ENCODE assay signal across 1 cellular context in genomic region chr3:33277193-33277882, GRCh38.
A peak's percentile ranks its signal among the peaks of the same experiment; 100 is the strongest.
TF ChIP-seq lines count a peak whose summit lies in the region.

FBXL2 (plus strand) TSS chr3:33277442; CDS start chr3:33277513, 71 bp downstream.

TF ChIP-seq in K562, 482 proteins besides CTCF, POLR2A, EP300 and RAD21 (continued from another document):
- TF ChIP-seq REST (CRISPR knock-in tag; IDR thresholded peaks at IDR 0.05; ENCODE audit: low read depth) (no peak), CREB3L1 (IDR thresholded peaks at IDR 0.05; ENCODE audit: borderline replicate concordance, low read depth) (no peak), HDGF (IDR thresholded peaks at IDR 0.05) (no peak), STAT5B (CRISPR knock-in tag; IDR thresholded peaks at IDR 0.05) (no peak), NRF1 (conservative IDR thresholded peaks at IDR 0.05 in 1 of 2, IDR thresholded peaks at IDR 0.05 in 1 of 2) (peak; percentile 35 to 57; a peak in 3 of 4 replicates), POLR2G (IDR thresholded peaks at IDR 0.05; ENCODE audit: low read depth, low read length) (peak; percentile 73), HDAC1 (IDR thresholded peaks at IDR 0.05) (peak in 1 of 2 experiments; percentile 71; a peak in 2 of 4 replicates), GATAD2A (IDR thresholded peaks at IDR 0.05) (0 out of 2 replicates have a peak, but pooled peaks have one; percentile 11), RNF2 (IDR thresholded peaks at IDR 0.05) (no peak), ZNF696 (CRISPR knock-in tag; conservative IDR thresholded peaks at IDR 0.05) (no peak), LCOR (CRISPR knock-in tag; IDR thresholded peaks at IDR 0.05) (0 out of 2 replicates have a peak, but pooled peaks have one; percentile 32), USF2 (CRISPR knock-in tag; IDR thresholded peaks at IDR 0.05) (peak; percentile 97), MAX (CRISPR knock-in tag; IDR thresholded peaks at IDR 0.05) (peak; percentile 32; the same call in 1 of the 2 replicates), POLR2H (tag; IDR thresholded peaks at IDR 0.05; ENCODE audit: low read depth) (no peak), ESRRA (IDR thresholded peaks at IDR 0.05; ENCODE audit: borderline replicate concordance, low read depth) (peak; percentile 21; the same call in 1 of the 2 replicates), CREB3 (tag; conservative IDR thresholded peaks at IDR 0.05; ENCODE audit: low read depth) (no peak), NFXL1 (CRISPR knock-in tag; IDR thresholded peaks at IDR 0.05) (no peak), SIN3B (IDR thresholded peaks at IDR 0.05; ENCODE audit: low read depth) (0 out of 2 replicates have a peak, but pooled peaks have one; percentile 22), KLF16 (IDR thresholded peaks at IDR 0.05) (no peak), NR4A1 (CRISPR knock-in tag; IDR thresholded peaks at IDR 0.05) (no peak), NR4A1 (tag; IDR thresholded peaks at IDR 0.05) (0 out of 2 replicates have a peak, but pooled peaks have one; percentile 54), ZBTB7A (IDR thresholded peaks at IDR 0.05; ENCODE audit: borderline replicate concordance, control insufficient read depth, low read depth, low read length) (peak; percentile 94; the same call in 1 of the 2 replicates), HMGN3 (IDR thresholded peaks at IDR 0.05; ENCODE audit: borderline replicate concordance, extremely low read depth, insufficient read length, low read depth, low read length) (peak; percentile 60), VEZF1 (CRISPR knock-in tag; IDR thresholded peaks at IDR 0.05) (peak; percentile 82)
